ENCODE assay signal across 8 cellular contexts in the genomic region with DNA sequence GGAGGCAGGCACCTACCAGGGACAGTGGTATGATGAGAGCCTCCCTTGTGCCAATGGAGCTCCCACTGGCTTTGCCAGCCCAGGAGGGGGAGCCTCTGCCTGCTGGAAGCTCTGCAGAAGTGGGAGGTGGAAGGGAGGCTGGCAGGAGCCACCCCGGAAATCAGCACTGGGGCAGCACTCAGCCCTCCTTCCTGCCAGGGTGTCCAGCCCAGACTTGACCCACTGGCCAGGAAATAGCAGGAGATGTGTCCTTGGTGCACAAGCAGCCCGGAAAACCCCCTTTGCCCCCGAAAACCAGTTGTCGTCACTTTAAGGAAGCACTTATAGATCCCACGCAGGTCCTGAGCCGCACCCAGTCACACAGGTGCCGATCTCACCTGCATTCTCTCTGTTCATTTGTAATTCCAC. TPM values are rescaled to one million over a fixed set of nuclear protein-coding genes. Genes with fewer than 3 reads are reported as not detected.
DNase-seq lines count a peak whose midpoint lies in the region; ATAC-seq and TF ChIP-seq lines count a peak whose summit lies in the region.

No MANE protein-coding gene starts in this region.

- 63 to 74% methylated on average over 6 to 7 of the region's 7 CpGs for WGBS in GM23248 (ENCODE audit: low coverage in 1 of 2, low lambda C conversion rate in 2 of 2, missing lambda C conversion rate in 2 of 2), 2 experiments

- no peak overlapping the region for H3K9ac ChIP-seq in GM23248

- in situ Hi-C loops in GM23248 (cut with MboI), result loop anchor here (25.0 kb wide), 1 partner anchor 703 kb away; no protein-coding TSS in a partner anchor

- peak; percentile 42 for TF ChIP-seq CTCF in left ventricle myocardium inferior (IDR thresholded peaks at IDR 0.05; ENCODE audit: borderline replicate concordance)

- intact Hi-C loops in left ventricle myocardium inferior (cut with micrococcal nuclease), result no loop called here

- H2AFZ ChIP-seq in GM23248, result no peak overlapping the region

- H3K9me2 ChIP-seq in GM23248 (ENCODE audit: insufficient read depth), result no peaks in the 10 kb centered on the region

- no peaks in the 10 kb centered on the region for H3K79me2 ChIP-seq in GM23248 (ENCODE audit: insufficient read depth)

- ATAC-seq in GM18858 (IDR thresholded peaks at IDR 0.05; ENCODE audit: unreplicated experiment), result no peak
- no peak for ATAC-seq in GM18517 (IDR thresholded peaks at IDR 0.05; ENCODE audit: unreplicated experiment)

- H3K27ac ChIP-seq in GM23248, result no peak overlapping the region
- no peak overlapping the region for H3K27ac ChIP-seq in left ventricle myocardium inferior (replicated peaks)

- H3K4me3 ChIP-seq in GM23248 (no peak overlapping the region), left ventricle myocardium inferior (no peak overlapping the region)

- no peak overlapping the region for H3K4me2 ChIP-seq in GM23248 (ENCODE audit: unreplicated experiment)

- no peaks in the 10 kb centered on the region for H3K36me3 ChIP-seq in GM23248 (ENCODE audit: low read depth)
- H3K36me3 ChIP-seq in left ventricle myocardium inferior, result no peaks in the 10 kb centered on the region

- DNase-seq in A172 (ENCODE audit: low spot score) (peak; percentile 78), GM23248 (peak; percentile 42), RPMI8226 (peak; percentile 78), left ventricle myocardium inferior (no peak)
- DNase-seq in activated CD4-positive, CD25-positive, alpha-beta regulatory T cell treated with anti-CD3 and anti-CD28 coated beads, Interleukin-2, amount 50 U/mL, for 72 hours, result no peak
- DNase-seq in activated CD4-positive, alpha-beta T cell treated with anti-CD3 and anti-CD28 coated beads, Interleukin-2, amount 50 U/mL, for 4 hours, result no peak

- H3F3A ChIP-seq in GM23248 (ENCODE audit: insufficient read depth), result no peaks in the 10 kb centered on the region

- H3K27me3 ChIP-seq in GM23248 (replicated peaks; ENCODE audit: insufficient read depth) (peaks cover 33% of the 10 kb centered on the region), left ventricle myocardium inferior (ENCODE audit: low read depth) (peaks cover 87% of the 10 kb centered on the region)

- H4K20me1 ChIP-seq in GM23248 (ENCODE audit: insufficient read depth), result no peaks in the 10 kb centered on the region

- H3K9me3 ChIP-seq in GM23248 (ENCODE audit: low read depth) (no peaks in the 10 kb centered on the region), left ventricle myocardium inferior (replicated peaks) (no peaks in the 10 kb centered on the region)

- no peaks in the 10 kb centered on the region for H3K4me1 ChIP-seq in GM23248 (ENCODE audit: insufficient read depth)
- H3K4me1 ChIP-seq in left ventricle myocardium inferior, result no peaks in the 10 kb centered on the region

RNA-seq across cellular contexts. Expression of gene CACNG4, which starts 49.3 kb away (rescaled TPM):
- total RNA-seq in A172 (2014; rRNA removed; shearing (Covaris generic)), result 17.2 and 26.1 TPM in 2 replicates
- total RNA-seq in GM23248 (2014; rRNA removed; shearing (Covaris generic)), result not detected in 2 replicates
- polyA plus RNA-seq in GM23248 (2016; fragmentation: Nextera tagmentation; extraction: Ambion mirVana), result not detected in 2 replicates
- total RNA-seq in left ventricle myocardium inferior, result not detected

Comparison
In these comparisons a context has a peak if more than half of its experiments do, and no peak if none do; other contexts are left out.
1. DNase-seq: peak in A172 (single experiment), GM23248 (single experiment) and RPMI8226 (single experiment); none in left ventricle myocardium inferior (single experiment), activated CD4-positive, CD25-positive, alpha-beta regulatory T cell treated with anti-CD3 and anti-CD28 coated beads, Interleukin-2, amount 50 U/mL, for 72 hours (single experiment) and activated CD4-positive, alpha-beta T cell treated with anti-CD3 and anti-CD28 coated beads, Interleukin-2, amount 50 U/mL, for 4 hours (0 of 2).
2. RNA of gene CACNG4, which starts 49.3 kb away (total RNA-seq): 17.2 to 26.1 TPM in A172; not detected in GM23248 and not detected in left ventricle myocardium inferior (single experiment); every median in the first group is over 10 times any median in the second.